Comparison of ENCODE assay signal across 1 cellular context in the genomic region with DNA sequence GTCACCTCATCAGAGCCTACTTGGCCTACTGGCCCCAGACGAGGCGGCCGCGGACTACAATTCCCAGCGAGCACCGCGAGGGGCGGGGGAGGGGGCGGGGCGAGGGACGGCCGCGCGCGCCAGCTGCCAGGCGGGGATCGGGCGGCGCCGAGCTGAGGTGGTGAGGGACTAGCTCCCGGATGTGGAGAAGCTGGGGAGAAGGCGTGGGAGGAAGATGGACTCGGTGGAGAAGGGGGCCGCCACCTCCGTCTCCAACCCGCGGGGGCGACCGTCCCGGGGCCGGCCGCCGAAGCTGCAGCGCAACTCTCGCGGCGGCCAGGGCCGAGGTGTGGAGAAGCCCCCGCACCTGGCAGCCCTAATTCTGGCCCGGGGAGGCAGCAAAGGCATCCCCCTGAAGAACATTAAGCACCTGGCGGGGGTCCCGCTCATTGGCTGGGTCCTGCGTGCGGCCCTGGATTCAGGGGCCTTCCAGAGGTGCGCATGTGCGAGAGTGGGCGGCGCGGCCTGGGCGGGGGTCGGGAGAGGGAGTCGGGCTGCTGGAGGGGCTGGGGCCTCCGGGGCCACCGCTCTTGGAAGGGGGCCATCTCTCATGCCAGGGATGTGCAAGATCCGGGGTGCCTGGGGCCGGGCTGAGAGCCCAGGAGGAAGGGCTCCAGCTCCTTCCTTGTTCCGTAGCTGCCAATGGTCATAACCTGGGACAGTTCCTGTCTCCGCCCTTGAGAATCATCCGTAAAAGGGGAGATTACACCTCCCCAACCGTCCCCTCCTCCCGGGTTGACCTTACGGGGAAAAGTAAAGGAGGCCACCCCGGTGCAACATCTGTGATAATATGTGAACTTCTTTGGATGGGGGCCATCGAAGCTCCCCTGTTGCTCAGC.
TF ChIP-seq lines count a peak whose summit lies in the region.

A gene (plus strand): TSS at position 129 of the 878 bp plus-strand sequence. CDS start 86 bp downstream, at position 215.

TF ChIP-seq in K562, 482 proteins besides CTCF, POLR2A, EP300 and RAD21 (continued from another document and continues in another):
- TF ChIP-seq, protein P1, sequence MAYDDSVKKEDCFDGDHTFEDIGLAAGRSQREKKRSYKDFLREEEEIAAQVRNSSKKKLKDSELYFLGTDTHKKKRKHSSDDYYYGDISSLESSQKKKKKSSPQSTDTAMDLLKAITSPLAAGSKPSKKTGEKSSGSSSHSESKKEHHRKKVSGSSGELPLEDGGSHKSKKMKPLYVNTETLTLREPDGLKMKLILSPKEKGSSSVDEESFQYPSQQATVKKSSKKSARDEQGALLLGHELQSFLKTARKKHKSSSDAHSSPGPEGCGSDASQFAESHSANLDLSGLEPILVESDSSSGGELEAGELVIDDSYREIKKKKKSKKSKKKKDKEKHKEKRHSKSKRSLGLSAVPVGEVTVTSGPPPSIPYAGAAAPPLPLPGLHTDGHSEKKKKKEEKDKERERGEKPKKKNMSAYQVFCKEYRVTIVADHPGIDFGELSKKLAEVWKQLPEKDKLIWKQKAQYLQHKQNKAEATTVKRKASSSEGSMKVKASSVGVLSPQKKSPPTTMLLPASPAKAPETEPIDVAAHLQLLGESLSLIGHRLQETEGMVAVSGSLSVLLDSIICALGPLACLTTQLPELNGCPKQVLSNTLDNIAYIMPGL (CRISPR knock-in tag; IDR thresholded peaks at IDR 0.05): no peak
- TF ChIP-seq ZBED1 (IDR thresholded peaks at IDR 0.05) (no peak), SREBF1 (IDR thresholded peaks at IDR 0.05; ENCODE audit: borderline replicate concordance, low read depth, low read length) (no peak), CBFA2T3 (IDR thresholded peaks at IDR 0.05) (peak; percentile 95), SMC3 (conservative IDR thresholded peaks at IDR 0.05; ENCODE audit: insufficient read depth, low read depth, low read length) (no peak), CBFB (CRISPR knock-in tag; IDR thresholded peaks at IDR 0.05) (no peak), PYGO2 (tag; IDR thresholded peaks at IDR 0.05) (no peak), ESRRB (CRISPR knock-in tag; IDR thresholded peaks at IDR 0.05; ENCODE audit: borderline replicate concordance) (no peak), KLF1 (tag; IDR thresholded peaks at IDR 0.05) (no peak), RBM15 (IDR thresholded peaks at IDR 0.05; ENCODE audit: insufficient read depth, low read length) (no peak), MTA2 (IDR thresholded peaks at IDR 0.05; ENCODE audit: low read depth) (peak; percentile 54; the same call in 1 of the 2 replicates), ZNF644 (tag; IDR thresholded peaks at IDR 0.05; ENCODE audit: low read depth) (no peak), E2F3 (CRISPR knock-in tag; IDR thresholded peaks at IDR 0.05) (no peak), ZNF224 (CRISPR knock-in tag; IDR thresholded peaks at IDR 0.05) (no peak), WHSC1 (IDR thresholded peaks at IDR 0.05; ENCODE audit: low read length) (no peak), MAZ (CRISPR knock-in tag; conservative IDR thresholded peaks at IDR 0.05 in 1 of 2, IDR thresholded peaks at IDR 0.05 in 1 of 2) (peak in 1 of 2 experiments; percentile 73; a peak in 3 of 4 replicates), CREM (IDR thresholded peaks at IDR 0.05; ENCODE audit: low read depth) (peak; percentile 60), POLR3A (IDR thresholded peaks at IDR 0.05; ENCODE audit: borderline replicate concordance, extremely low read depth, insufficient read depth, insufficient read length) (no peak), ZNF76 (CRISPR knock-in tag; IDR thresholded peaks at IDR 0.05; ENCODE audit: borderline replicate concordance) (no peak), GTF2E2 (tag; IDR thresholded peaks at IDR 0.05) (no peak), FOXJ3 (CRISPR knock-in tag; IDR thresholded peaks at IDR 0.05) (no peak), ZNF445 (CRISPR knock-in tag; IDR thresholded peaks at IDR 0.05; ENCODE audit: low read depth) (no peak), ETV5 (CRISPR knock-in tag; IDR thresholded peaks at IDR 0.05; ENCODE audit: low read depth) (no peak), ETS2 (tag; IDR thresholded peaks at IDR 0.05; ENCODE audit: borderline replicate concordance, poor library complexity, severe bottlenecking) (no peak), SIN3A (IDR thresholded peaks at IDR 0.05; ENCODE audit: borderline replicate concordance in 2 of 2, control insufficient read depth in 1 of 2, low read depth in 2 of 2, low read length in 2 of 2) (peak in 1 of 2 experiments; percentile 30; a peak in 1 of 4 replicates), FOXK2 (conservative IDR thresholded peaks at IDR 0.05 in 1 of 2, IDR thresholded peaks at IDR 0.05 in 1 of 2; ENCODE audit: low read depth in 2 of 2) (peak in 1 of 2 experiments; percentile 40; a peak in 1 of 4 replicates), HLTF (IDR thresholded peaks at IDR 0.05) (no peak), STAG1 (CRISPR knock-in tag; IDR thresholded peaks at IDR 0.05; ENCODE audit: borderline replicate concordance) (no peak), SIRT6 (IDR thresholded peaks at IDR 0.05; ENCODE audit: low read depth, low read length) (no peak), MTF1 (CRISPR knock-in tag; IDR thresholded peaks at IDR 0.05; ENCODE audit: borderline replicate concordance) (no peak)
- TF ChIP-seq, protein P2, sequence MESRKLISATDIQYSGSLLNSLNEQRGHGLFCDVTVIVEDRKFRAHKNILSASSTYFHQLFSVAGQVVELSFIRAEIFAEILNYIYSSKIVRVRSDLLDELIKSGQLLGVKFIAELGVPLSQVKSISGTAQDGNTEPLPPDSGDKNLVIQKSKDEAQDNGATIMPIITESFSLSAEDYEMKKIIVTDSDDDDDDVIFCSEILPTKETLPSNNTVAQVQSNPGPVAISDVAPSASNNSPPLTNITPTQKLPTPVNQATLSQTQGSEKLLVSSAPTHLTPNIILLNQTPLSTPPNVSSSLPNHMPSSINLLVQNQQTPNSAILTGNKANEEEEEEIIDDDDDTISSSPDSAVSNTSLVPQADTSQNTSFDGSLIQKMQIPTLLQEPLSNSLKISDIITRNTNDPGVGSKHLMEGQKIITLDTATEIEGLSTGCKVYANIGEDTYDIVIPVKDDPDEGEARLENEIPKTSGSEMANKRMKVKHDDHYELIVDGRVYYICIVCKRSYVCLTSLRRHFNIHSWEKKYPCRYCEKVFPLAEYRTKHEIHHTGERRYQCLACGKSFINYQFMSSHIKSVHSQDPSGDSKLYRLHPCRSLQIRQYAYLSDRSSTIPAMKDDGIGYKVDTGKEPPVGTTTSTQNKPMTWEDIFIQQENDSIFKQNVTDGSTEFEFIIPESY (CRISPR knock-in tag; IDR thresholded peaks at IDR 0.05): no peak
- TF ChIP-seq, protein P3, sequence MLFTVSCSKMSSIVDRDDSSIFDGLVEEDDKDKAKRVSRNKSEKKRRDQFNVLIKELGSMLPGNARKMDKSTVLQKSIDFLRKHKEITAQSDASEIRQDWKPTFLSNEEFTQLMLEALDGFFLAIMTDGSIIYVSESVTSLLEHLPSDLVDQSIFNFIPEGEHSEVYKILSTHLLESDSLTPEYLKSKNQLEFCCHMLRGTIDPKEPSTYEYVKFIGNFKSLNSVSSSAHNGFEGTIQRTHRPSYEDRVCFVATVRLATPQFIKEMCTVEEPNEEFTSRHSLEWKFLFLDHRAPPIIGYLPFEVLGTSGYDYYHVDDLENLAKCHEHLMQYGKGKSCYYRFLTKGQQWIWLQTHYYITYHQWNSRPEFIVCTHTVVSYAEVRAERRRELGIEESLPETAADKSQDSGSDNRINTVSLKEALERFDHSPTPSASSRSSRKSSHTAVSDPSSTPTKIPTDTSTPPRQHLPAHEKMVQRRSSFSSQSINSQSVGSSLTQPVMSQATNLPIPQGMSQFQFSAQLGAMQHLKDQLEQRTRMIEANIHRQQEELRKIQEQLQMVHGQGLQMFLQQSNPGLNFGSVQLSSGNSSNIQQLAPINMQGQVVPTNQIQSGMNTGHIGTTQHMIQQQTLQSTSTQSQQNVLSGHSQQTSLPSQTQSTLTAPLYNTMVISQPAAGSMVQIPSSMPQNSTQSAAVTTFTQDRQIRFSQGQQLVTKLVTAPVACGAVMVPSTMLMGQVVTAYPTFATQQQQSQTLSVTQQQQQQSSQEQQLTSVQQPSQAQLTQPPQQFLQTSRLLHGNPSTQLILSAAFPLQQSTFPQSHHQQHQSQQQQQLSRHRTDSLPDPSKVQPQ (CRISPR knock-in tag; IDR thresholded peaks at IDR 0.05; ENCODE audit: borderline replicate concordance): no peak
- TF ChIP-seq, protein P4, sequence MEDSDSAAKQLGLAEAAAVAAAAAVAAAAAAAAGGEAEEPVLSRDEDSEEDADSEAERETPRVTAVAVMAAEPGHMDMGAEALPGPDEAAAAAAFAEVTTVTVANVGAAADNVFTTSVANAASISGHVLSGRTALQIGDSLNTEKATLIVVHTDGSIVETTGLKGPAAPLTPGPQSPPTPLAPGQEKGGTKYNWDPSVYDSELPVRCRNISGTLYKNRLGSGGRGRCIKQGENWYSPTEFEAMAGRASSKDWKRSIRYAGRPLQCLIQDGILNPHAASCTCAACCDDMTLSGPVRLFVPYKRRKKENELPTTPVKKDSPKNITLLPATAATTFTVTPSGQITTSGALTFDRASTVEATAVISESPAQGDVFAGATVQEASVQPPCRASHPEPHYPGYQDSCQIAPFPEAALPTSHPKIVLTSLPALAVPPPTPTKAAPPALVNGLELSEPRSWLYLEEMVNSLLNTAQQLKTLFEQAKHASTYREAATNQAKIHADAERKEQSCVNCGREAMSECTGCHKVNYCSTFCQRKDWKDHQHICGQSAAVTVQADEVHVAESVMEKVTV (CRISPR knock-in tag; IDR thresholded peaks at IDR 0.05): no peak
- TF ChIP-seq, protein P5, sequence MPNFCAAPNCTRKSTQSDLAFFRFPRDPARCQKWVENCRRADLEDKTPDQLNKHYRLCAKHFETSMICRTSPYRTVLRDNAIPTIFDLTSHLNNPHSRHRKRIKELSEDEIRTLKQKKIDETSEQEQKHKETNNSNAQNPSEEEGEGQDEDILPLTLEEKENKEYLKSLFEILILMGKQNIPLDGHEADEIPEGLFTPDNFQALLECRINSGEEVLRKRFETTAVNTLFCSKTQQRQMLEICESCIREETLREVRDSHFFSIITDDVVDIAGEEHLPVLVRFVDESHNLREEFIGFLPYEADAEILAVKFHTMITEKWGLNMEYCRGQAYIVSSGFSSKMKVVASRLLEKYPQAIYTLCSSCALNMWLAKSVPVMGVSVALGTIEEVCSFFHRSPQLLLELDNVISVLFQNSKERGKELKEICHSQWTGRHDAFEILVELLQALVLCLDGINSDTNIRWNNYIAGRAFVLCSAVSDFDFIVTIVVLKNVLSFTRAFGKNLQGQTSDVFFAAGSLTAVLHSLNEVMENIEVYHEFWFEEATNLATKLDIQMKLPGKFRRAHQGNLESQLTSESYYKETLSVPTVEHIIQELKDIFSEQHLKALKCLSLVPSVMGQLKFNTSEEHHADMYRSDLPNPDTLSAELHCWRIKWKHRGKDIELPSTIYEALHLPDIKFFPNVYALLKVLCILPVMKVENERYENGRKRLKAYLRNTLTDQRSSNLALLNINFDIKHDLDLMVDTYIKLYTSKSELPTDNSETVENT (CRISPR knock-in tag; IDR thresholded peaks at IDR 0.05): peak; percentile 42; the same call in 1 of the 2 replicates
- TF ChIP-seq, protein P6, sequence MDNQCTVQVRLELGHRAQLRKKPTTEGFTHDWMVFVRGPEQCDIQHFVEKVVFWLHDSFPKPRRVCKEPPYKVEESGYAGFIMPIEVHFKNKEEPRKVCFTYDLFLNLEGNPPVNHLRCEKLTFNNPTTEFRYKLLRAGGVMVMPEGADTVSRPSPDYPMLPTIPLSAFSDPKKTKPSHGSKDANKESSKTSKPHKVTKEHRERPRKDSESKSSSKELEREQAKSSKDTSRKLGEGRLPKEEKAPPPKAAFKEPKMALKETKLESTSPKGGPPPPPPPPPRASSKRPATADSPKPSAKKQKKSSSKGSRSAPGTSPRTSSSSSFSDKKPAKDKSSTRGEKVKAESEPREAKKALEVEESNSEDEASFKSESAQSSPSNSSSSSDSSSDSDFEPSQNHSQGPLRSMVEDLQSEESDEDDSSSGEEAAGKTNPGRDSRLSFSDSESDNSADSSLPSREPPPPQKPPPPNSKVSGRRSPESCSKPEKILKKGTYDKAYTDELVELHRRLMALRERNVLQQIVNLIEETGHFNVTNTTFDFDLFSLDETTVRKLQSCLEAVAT (IDR thresholded peaks at IDR 0.05): no peak
- TF ChIP-seq, protein P7, sequence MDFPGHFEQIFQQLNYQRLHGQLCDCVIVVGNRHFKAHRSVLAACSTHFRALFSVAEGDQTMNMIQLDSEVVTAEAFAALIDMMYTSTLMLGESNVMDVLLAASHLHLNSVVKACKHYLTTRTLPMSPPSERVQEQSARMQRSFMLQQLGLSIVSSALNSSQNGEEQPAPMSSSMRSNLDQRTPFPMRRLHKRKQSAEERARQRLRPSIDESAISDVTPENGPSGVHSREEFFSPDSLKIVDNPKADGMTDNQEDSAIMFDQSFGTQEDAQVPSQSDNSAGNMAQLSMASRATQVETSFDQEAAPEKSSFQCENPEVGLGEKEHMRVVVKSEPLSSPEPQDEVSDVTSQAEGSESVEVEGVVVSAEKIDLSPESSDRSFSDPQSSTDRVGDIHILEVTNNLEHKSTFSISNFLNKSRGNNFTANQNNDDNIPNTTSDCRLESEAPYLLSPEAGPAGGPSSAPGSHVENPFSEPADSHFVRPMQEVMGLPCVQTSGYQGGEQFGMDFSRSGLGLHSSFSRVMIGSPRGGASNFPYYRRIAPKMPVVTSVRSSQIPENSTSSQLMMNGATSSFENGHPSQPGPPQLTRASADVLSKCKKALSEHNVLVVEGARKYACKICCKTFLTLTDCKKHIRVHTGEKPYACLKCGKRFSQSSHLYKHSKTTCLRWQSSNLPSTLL (IDR thresholded peaks at IDR 0.05): no peak
